In the genomic region with DNA sequence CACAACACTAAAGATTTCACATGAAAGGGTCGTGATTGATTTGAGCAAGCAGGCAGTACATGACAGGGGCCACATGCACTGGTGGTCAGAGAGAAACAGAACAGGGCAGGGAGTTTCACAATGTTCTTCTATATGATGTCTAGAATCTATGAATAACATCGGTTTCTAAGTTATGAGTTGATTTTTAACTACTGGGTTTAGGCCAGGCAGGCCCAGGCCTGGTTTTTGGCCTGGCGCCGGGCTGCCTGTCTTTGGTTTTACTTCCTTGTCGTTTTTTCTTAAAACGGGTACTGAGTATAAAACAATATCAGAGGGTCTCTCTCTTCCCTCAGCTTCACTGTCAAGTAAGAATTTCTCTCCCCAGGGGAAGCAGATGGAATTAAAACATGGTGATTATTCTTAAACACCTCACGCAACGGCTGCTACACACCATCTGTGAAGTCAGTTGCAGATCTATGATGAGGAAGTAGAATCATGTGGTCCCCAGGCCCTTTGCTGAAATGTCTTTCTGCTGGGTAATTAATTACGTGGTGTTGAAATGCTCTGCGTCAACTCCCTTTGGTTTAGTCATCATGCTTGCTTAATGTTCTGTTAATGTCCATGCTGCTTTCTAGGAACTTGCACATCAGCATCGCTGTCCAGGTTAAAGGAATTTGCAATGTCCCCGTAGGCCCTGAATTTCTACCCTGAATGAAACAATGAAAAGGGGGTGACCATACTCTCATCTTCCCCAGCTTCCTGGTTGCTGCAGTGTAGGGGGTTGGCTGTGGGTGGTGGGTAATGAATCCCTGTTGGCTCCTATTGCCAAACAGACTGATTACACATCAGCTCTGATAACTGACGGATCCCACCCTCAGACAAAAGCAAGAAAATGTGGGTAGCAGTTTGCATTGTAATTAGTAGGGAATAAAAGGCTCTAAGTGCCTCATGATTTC, we compare ENCODE assay signal across 8 cellular contexts.
DNase-seq lines count a peak whose midpoint lies in the region; ATAC-seq and TF ChIP-seq lines count a peak whose summit lies in the region.

No MANE protein-coding gene starts in this region.

- H3K36me3 Mint-ChIP-seq in stimulated activated memory B cell treated with anti-CD40 and anti-IgM and Interleukin-4, amounts not matched to agents 10 μg/mL and 1 μg/mL and 100 μg/mL, for 72 hours: peaks cover 6% of the 10 kb centered on the region
- no peaks in the 10 kb centered on the region for H3K36me3 Mint-ChIP-seq in activated T-helper 2 cell treated with anti-CD3 and anti-CD28 coated beads, Interferon-gamma antibody, Interleukin-2, Interleukin-4, amounts not matched to agents 10 μg/mL and 5 μg/mL and 100 μg/mL, durations not matched to agents 14 hours and 24 hours and 36 hours (ENCODE audit: low read depth)

- H3K27ac Mint-ChIP-seq in stimulated activated memory B cell treated with anti-CD40 and anti-IgM and Interleukin-4, amounts not matched to agents 10 μg/mL and 1 μg/mL and 100 μg/mL, for 72 hours: peak overlapping the region; percentile 73
- no peak overlapping the region for H3K27ac Mint-ChIP-seq in activated T-helper 2 cell treated with anti-CD3 and anti-CD28 coated beads, Interferon-gamma antibody, Interleukin-2, Interleukin-4, amounts not matched to agents 10 μg/mL and 5 μg/mL and 100 μg/mL, durations not matched to agents 14 hours and 24 hours and 36 hours

- no peaks in the 10 kb centered on the region for H3K27me3 ChIP-seq in foreskin keratinocyte

- H3K9me3 Mint-ChIP-seq in stimulated activated memory B cell treated with anti-CD40 and anti-IgM and Interleukin-4, amounts not matched to agents 10 μg/mL and 1 μg/mL and 100 μg/mL, for 72 hours: peaks cover 12% of the 10 kb centered on the region
- no peaks in the 10 kb centered on the region for H3K9me3 Mint-ChIP-seq in activated T-helper 2 cell treated with anti-CD3 and anti-CD28 coated beads, Interferon-gamma antibody, Interleukin-2, Interleukin-4, amounts not matched to agents 10 μg/mL and 5 μg/mL and 100 μg/mL, durations not matched to agents 14 hours and 24 hours and 36 hours

- ATAC-seq in HG03066 (IDR thresholded peaks at IDR 0.05; ENCODE audit: low read depth, unreplicated experiment) (peak; percentile 72), foreskin keratinocyte (peak; percentile 93), GM21515 (IDR thresholded peaks at IDR 0.05; ENCODE audit: unreplicated experiment) (no peak)
- ATAC-seq in stimulated activated memory B cell treated with anti-CD40 and anti-IgM and Interleukin-4, amounts not matched to agents 10 μg/mL and 1 μg/mL and 100 μg/mL, for 72 hours: peak; percentile 73

- no peak for TF ChIP-seq CTCF in foreskin keratinocyte (conservative IDR thresholded peaks at IDR 0.05)

- H3K27ac ChIP-seq in foreskin keratinocyte: peak overlapping the region; percentile 74

- intact Hi-C loops in activated T-helper 2 cell treated with anti-CD3 and anti-CD28 coated beads, Interferon-gamma antibody, Interleukin-2, Interleukin-4, amounts not matched to agents 10 μg/mL and 5 μg/mL and 100 μg/mL, durations not matched to agents 14 hours and 24 hours and 36 hours (cut with micrococcal nuclease): no loop called here

- H3K4me1 Mint-ChIP-seq in stimulated activated memory B cell treated with anti-CD40 and anti-IgM and Interleukin-4, amounts not matched to agents 10 μg/mL and 1 μg/mL and 100 μg/mL, for 72 hours: peaks cover 11% of the 10 kb centered on the region
- H3K4me1 Mint-ChIP-seq in activated T-helper 2 cell treated with anti-CD3 and anti-CD28 coated beads, Interferon-gamma antibody, Interleukin-2, Interleukin-4, amounts not matched to agents 10 μg/mL and 5 μg/mL and 100 μg/mL, durations not matched to agents 14 hours and 24 hours and 36 hours (ENCODE audit: low read depth): peaks cover 10% of the 10 kb centered on the region

- H3K4me1 ChIP-seq in foreskin keratinocyte: peaks cover 4% of the 10 kb centered on the region

- peak; percentile 95 for DNase-seq in GM04503 (ENCODE audit: low read depth)
- peak; percentile 85 for DNase-seq in OCI-M1 (lab: John Stamatoyannopoulos, UW)
- DNase-seq in foreskin keratinocyte: peak; percentile 94 to 97
- DNase-seq in activated T-helper 2 cell treated with anti-CD3 and anti-CD28 coated beads, Interferon-gamma antibody, Interleukin-2, Interleukin-4, amounts not matched to agents 10 μg/mL and 5 μg/mL and 100 μg/mL, durations not matched to agents 14 hours and 24 hours and 36 hours (ENCODE audit: low spot score): no peak
- DNase-seq in cerebellar nuclear complex (lab: John Stamatoyannopoulos, UW): no peak

- no peak overlapping the region for H3K4me3 Mint-ChIP-seq in stimulated activated memory B cell treated with anti-CD40 and anti-IgM and Interleukin-4, amounts not matched to agents 10 μg/mL and 1 μg/mL and 100 μg/mL, for 72 hours
- H3K4me3 Mint-ChIP-seq in activated T-helper 2 cell treated with anti-CD3 and anti-CD28 coated beads, Interferon-gamma antibody, Interleukin-2, Interleukin-4, amounts not matched to agents 10 μg/mL and 5 μg/mL and 100 μg/mL, durations not matched to agents 14 hours and 24 hours and 36 hours (ENCODE audit: low read depth): no peak overlapping the region

- H3K27me3 Mint-ChIP-seq in stimulated activated memory B cell treated with anti-CD40 and anti-IgM and Interleukin-4, amounts not matched to agents 10 μg/mL and 1 μg/mL and 100 μg/mL, for 72 hours: no peaks in the 10 kb centered on the region
- H3K27me3 Mint-ChIP-seq in activated T-helper 2 cell treated with anti-CD3 and anti-CD28 coated beads, Interferon-gamma antibody, Interleukin-2, Interleukin-4, amounts not matched to agents 10 μg/mL and 5 μg/mL and 100 μg/mL, durations not matched to agents 14 hours and 24 hours and 36 hours (ENCODE audit: low read depth): peaks cover 2% of the 10 kb centered on the region

Comparison
In these comparisons a context has a peak if more than half of its experiments do, and no peak if none do; other contexts are left out.
1. DNase-seq: peak in GM04503 (single experiment), OCI-M1 (single experiment) and foreskin keratinocyte (2 of 2); none in activated T-helper 2 cell treated with anti-CD3 and anti-CD28 coated beads, Interferon-gamma antibody, Interleukin-2, Interleukin-4, amounts not matched to agents 10 μg/mL and 5 μg/mL and 100 μg/mL, durations not matched to agents 14 hours and 24 hours and 36 hours (single experiment) and cerebellar nuclear complex (0 of 2).